Comparison of ENCODE assay signal across 2 cellular contexts in genomic region chr3:149179225-149179624, GRCh38.
TF ChIP-seq lines count a peak whose summit lies in the region.

No MANE protein-coding gene starts in this region.

TF ChIP-seq in HCT116, 20 proteins besides CTCF, POLR2A, EP300 and RAD21:
- TF ChIP-seq CEBPB (IDR thresholded peaks at IDR 0.05; ENCODE audit: low read depth), result no peak

TF ChIP-seq in K562, 482 proteins besides CTCF, POLR2A, EP300 and RAD21:
- TF ChIP-seq NFE2L1 (tag; IDR thresholded peaks at IDR 0.05; ENCODE audit: borderline replicate concordance, low read depth) (no peak), DEAF1 (CRISPR knock-in tag; IDR thresholded peaks at IDR 0.05) (0 out of 2 replicates have a peak, but pooled peaks have one; percentile 2)
